ENCODE assay signal across 1 cellular context in the genomic region with DNA sequence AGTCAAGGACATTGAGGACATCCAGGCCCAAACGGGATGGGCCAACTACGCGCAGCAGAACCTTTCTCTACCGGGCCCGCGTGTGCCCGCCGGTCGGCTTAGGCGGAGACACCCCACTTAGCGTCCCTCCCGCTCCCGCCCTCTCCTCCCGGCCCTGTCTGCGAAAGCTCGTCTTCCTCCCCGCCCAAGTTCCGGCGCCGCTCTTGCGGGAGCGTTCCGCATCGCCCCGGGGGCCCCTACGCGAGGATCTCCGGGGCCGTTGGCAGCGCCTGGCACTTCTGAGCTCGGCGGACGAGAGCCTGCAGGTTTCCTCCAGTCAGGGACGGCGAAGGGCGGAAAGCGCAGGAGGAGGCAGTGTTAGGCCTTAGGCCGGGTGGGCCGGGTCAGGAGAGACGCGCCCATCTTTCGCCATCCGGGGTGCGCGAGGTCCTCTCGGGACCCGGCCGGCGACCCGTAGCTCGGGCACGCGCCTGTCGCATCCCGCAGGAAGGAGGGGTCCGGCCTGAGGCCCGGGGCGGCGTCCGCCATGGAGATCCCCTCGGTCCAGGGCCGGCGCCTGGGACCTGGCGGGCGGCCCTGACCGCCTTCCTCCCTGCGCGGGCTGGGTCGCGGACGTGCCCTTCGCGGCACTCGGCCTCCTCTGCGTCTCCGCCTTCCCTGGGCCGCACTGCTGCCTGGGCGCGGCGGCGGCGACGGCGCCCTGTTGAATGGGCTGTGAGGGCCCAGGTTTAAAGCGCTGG.
TF ChIP-seq lines count a peak whose summit lies in the region.

FEM1B (plus strand) TSS at position 141 of the 740 bp plus-strand sequence. CDS start 673 bp downstream, outside the sequence.

TF ChIP-seq in GM23338, 12 proteins besides CTCF, POLR2A, EP300 and RAD21:
- no peak for TF ChIP-seq EZH2phosphoT487 (IDR thresholded peaks at IDR 0.05; ENCODE audit: unreplicated experiment)
- TF ChIP-seq JUNB (IDR thresholded peaks at IDR 0.05; ENCODE audit: unreplicated experiment), result no peak
- TF ChIP-seq CREB1 (CRISPR knock-in tag; IDR thresholded peaks at IDR 0.05; ENCODE audit: low read depth), result peak; percentile 81
- peak; percentile 49; the same call in 1 of the 2 replicates for TF ChIP-seq NANOG (IDR thresholded peaks at IDR 0.05; ENCODE audit: borderline replicate concordance)
- peak; percentile 71; the same call in 1 of the 2 replicates for TF ChIP-seq POLR2AphosphoS5 (IDR thresholded peaks at IDR 0.05; ENCODE audit: low read depth)
